Comparison of ENCODE assay signal across 11 cellular contexts in genomic region chr19:5567360-5567970, GRCh38. TPM values are rescaled to one million over a fixed set of nuclear protein-coding genes. Genes with fewer than 3 reads are reported as not detected.
DNase-seq lines count a peak whose midpoint lies in the region; ATAC-seq and TF ChIP-seq lines count a peak whose summit lies in the region.
"Had no signal": no experiment of that assay in that cellular context is flagged by ENCODE, and none has a peak within 500 bp of the region (broad histone marks: within the 10 kb centered on the region; RNA-seq: fewer than 3 reads in every experiment).

TINCR (minus strand) TSS chr19:5567953.

- TF ChIP-seq POLR2A in prostate gland (IDR thresholded peaks at IDR 0.05): peak; percentile 36

- WGBS in iPS DF 6.9 (ENCODE audit: insufficient coverage, insufficient read length): no CpG with 5 or more reads among the region's 63 CpGs
- 15% methylated on average over 21 of the region's 63 CpGs for WGBS in prostate gland

- H3K36me3 ChIP-seq in RWPE2 (ENCODE audit: low read depth) (no peaks in the 10 kb centered on the region), iPS DF 6.9 (ENCODE audit: control insufficient read depth, insufficient read depth, low read length) (no peaks in the 10 kb centered on the region), prostate gland (no peaks in the 10 kb centered on the region)
- H3K36me3 ChIP-seq: heart right ventricle had no signal

- DNase-seq in DMS 273 (lab: John Stamatoyannopoulos, UW; ENCODE audit: unreplicated experiment): peak; percentile 68
- no peak for DNase-seq in DMS 273 treated with DMSO at 0.1 percent for 48 hours (lab: John Stamatoyannopoulos, UW)
- no peak for DNase-seq in RWPE2 (ENCODE audit: low spot score)
- no peak for DNase-seq in iPS DF 6.9 (ENCODE audit: low read depth, low spot score)
- no peak for DNase-seq in prostate gland (ENCODE audit: low spot score)
- no peak for DNase-seq in NCI-H2107 (lab: John Stamatoyannopoulos, UW)
- no peak for DNase-seq in mucosa of gallbladder (ENCODE audit: low spot score)
- DNase-seq: heart right ventricle, NCI-H1105 had no signal

- H3K9me3 ChIP-seq in RWPE2 (ENCODE audit: severe bottlenecking): no peaks in the 10 kb centered on the region
- H3K9me3 ChIP-seq in iPS DF 6.9 (ENCODE audit: control insufficient read depth, insufficient read depth, low read length): no peaks in the 10 kb centered on the region
- no peaks in the 10 kb centered on the region for H3K9me3 ChIP-seq in prostate gland

- ATAC-seq in RWPE2 (ENCODE audit: low read depth) (no peak), GM21367 (IDR thresholded peaks at IDR 0.05; ENCODE audit: unreplicated experiment) (no peak)
- ATAC-seq: heart right ventricle had no signal

- H3K4me1 ChIP-seq in RWPE2 (ENCODE audit: insufficient read depth, poor library complexity, severe bottlenecking) (no peaks in the 10 kb centered on the region), iPS DF 6.9 (ENCODE audit: control insufficient read depth, insufficient read depth, low read length) (no peaks in the 10 kb centered on the region), prostate gland (replicated peaks) (no peaks in the 10 kb centered on the region)

- H3K27ac ChIP-seq in RWPE2 (ENCODE audit: poor library complexity, severe bottlenecking) (no peak within 1 kb of the TSS), iPS DF 6.9 (ENCODE audit: low read length) (no peak within 1 kb of the TSS), prostate gland (no peak within 1 kb of the TSS)
- H3K27ac ChIP-seq: heart right ventricle had no signal

- peak within 1 kb of the TSS; percentile 17 for H3K4me3 ChIP-seq in RWPE2 (ENCODE audit: severe bottlenecking)
- H3K4me3 ChIP-seq in iPS DF 6.9 (ENCODE audit: low read length): peak within 1 kb of the TSS; percentile 20; the same call in 1 of the 2 replicates
- H3K4me3 ChIP-seq in prostate gland: peak within 1 kb of the TSS; percentile 43 to 55

- no peak for TF ChIP-seq CTCF in RWPE2 (IDR thresholded peaks at IDR 0.05; ENCODE audit: poor library complexity, severe bottlenecking)
- peak in 1 of 4 experiments; percentile 13 for TF ChIP-seq CTCF in prostate gland (IDR thresholded peaks at IDR 0.05)

- H3K27me3 ChIP-seq in RWPE2 (ENCODE audit: insufficient read depth, poor library complexity, severe bottlenecking) (peaks cover 14% of the 10 kb centered on the region), iPS DF 6.9 (ENCODE audit: control insufficient read depth, insufficient read depth, low read length) (peaks cover 4% of the 10 kb centered on the region; the same call in 1 of the 2 replicates), prostate gland (replicated peaks; ENCODE audit: insufficient read depth) (no peaks in the 10 kb centered on the region)

- intact Hi-C loops in prostate gland (cut with DNase I): no loop called here

RNA-seq across cellular contexts. Expression of gene TINCR, which starts in this region (rescaled TPM):
- total RNA-seq in prostate gland (1 to 10 TPM; 6.7 to 8.4 TPM), mucosa of gallbladder (0.20 TPM)
- total RNA-seq: pulmonary artery endothelial cell had no signal
